ENCODE assay signal across 33 cellular contexts in genomic region chr7:113230691-113231090, GRCh38.
"Had no signal": no experiment of that assay in that cellular context is flagged by ENCODE, and none has a peak within 500 bp of the region (broad histone marks: within the 10 kb centered on the region; RNA-seq: fewer than 3 reads in every experiment).

No MANE protein-coding gene starts in this region.

- H3K4me1 ChIP-seq: adrenal gland, ascending aorta, body of pancreas, breast epithelium had no signal

- H3K36me3 ChIP-seq: adrenal gland, ascending aorta, brain microvascular endothelial cell, breast epithelium, cardiac muscle cell had no signal

- ATAC-seq: activated naive CD4-positive, alpha-beta T cell treated with anti-CD3 and anti-CD28 coated beads, Interleukin-2, amount 50 U/mL, for 72 hours; activated naive CD8-positive, alpha-beta T cell treated with anti-CD3 and anti-CD28 coated beads, Interleukin-2, amount 50 U/mL, for 24 hours; activated T-cell treated with anti-CD3 and anti-CD28 coated beads, Interleukin-2, amount 50 U/mL, for 4 hours; activated T-cell treated with anti-CD3 and anti-CD28 coated beads, Interleukin-2, amount 50 U/mL, for 72 hours; activated T-helper 17 cell treated with anti-CD3 and anti-CD28 coated beads, Interleukin-2, amount 50 U/mL, for 72 hours; body of pancreas had no signal

- H3K9me3 ChIP-seq: body of pancreas had no signal

- H3K27me3 ChIP-seq: adrenal gland, ascending aorta, body of pancreas, brain microvascular endothelial cell, breast epithelium, cardiac muscle cell had no signal

- H3K27ac ChIP-seq: adrenal gland, ascending aorta, body of pancreas, brain microvascular endothelial cell, breast epithelium, cardiac muscle cell had no signal

- FAIRE-seq: astrocyte, bronchial epithelial cell had no signal

- H3K4me3 ChIP-seq: adrenal gland, ascending aorta, body of pancreas, breast epithelium, cardiac muscle cell had no signal

- DNase-seq: activated effector memory CD4-positive, alpha-beta T cell treated with anti-CD3 and anti-CD28 coated beads, Interleukin-2, amount 50 U/mL, for 16 hours; activated effector memory CD4-positive, alpha-beta T cell treated with Interleukin-2 at 50 U/mL for 16 hours; activated gamma-delta T cell; activated gamma-delta T cell treated with Interleukin-2 at 50 U/mL for 16 hours; activated naive CD4-positive, alpha-beta T cell; activated naive CD4-positive, alpha-beta T cell treated with anti-CD3 and anti-CD28 coated beads for 36 hours; activated naive CD4-positive, alpha-beta T cell treated with anti-CD3 and anti-CD28 coated beads, Interleukin-2, amount 10 ng/mL, durations not matched to agents 7 days and 5 days; activated naive CD4-positive, alpha-beta T cell treated with anti-CD3 and anti-CD28 coated beads, Interleukin-2, amount 50 U/mL, for 16 hours; activated naive CD4-positive, alpha-beta T cell treated with Interleukin-2 at 50 U/mL for 16 hours; activated naive CD8-positive, alpha-beta T cell treated with anti-CD3 and anti-CD28 coated beads for 36 hours; activated naive CD8-positive, alpha-beta T cell treated with anti-CD3 and anti-CD28 coated beads, Interleukin-2, amount 10 ng/mL, durations not matched to agents 7 days and 5 days; activated naive CD8-positive, alpha-beta T cell treated with anti-CD3 and anti-CD28 coated beads, Interleukin-2, amount 50 U/mL, for 24 hours; activated T-cell treated with anti-CD3 and anti-CD28 coated beads, Interleukin-2, amount 50 U/mL, for 24 hours; activated T-cell treated with anti-CD3 and anti-CD28 coated beads, Interleukin-2, amount 50 U/mL, for 4 hours; activated T-cell treated with anti-CD3 and anti-CD28 coated beads, Interleukin-2, amount 50 U/mL, for 48 hours; activated T-cell treated with anti-CD3 and anti-CD28 coated beads, Interleukin-2, amount 50 U/mL, for 72 hours; adrenal gland; amniotic stem cell; amygdala; anterior cingulate cortex; aorta; body of pancreas; brain microvascular endothelial cell; caudate nucleus; central memory CD4-positive, alpha-beta T cell; cerebellar nuclear complex had no signal
